Comparison of ENCODE assay signal across 9 cellular contexts in genomic region chr3:143171141-143171651, GRCh38. TPM values are rescaled to one million over a fixed set of nuclear protein-coding genes. Genes with fewer than 3 reads are reported as not detected.
DNase-seq lines count a peak whose midpoint lies in the region; ATAC-seq and TF ChIP-seq lines count a peak whose summit lies in the region.
"Had no signal": no experiment of that assay in that cellular context is flagged by ENCODE, and none has a peak within 500 bp of the region (broad histone marks: within the 10 kb centered on the region; RNA-seq: fewer than 3 reads in every experiment).

No MANE protein-coding gene starts in this region.

- DNase-seq in GM12864 (ENCODE audit: low read depth) (peak; percentile 72), MV-4-11 (lab: John Stamatoyannopoulos, UW) (peak; percentile 55), fibroblast of mammary gland (ENCODE audit: low read depth) (peak; percentile 68), foreskin keratinocyte (no peak), ascending aorta (ENCODE audit: low spot score in 2 of 2) (no peak), lower leg skin (ENCODE audit: low spot score in 2 of 2) (no peak)

- H3K4me3 ChIP-seq in GM12864 (ENCODE audit: low read depth, low read length) (no peak overlapping the region), fibroblast of mammary gland (ENCODE audit: control insufficient read depth, low read depth, low read length) (no peak overlapping the region), ascending aorta (no peak overlapping the region), lower leg skin (ENCODE audit: low read depth, poor library complexity, severe bottlenecking) (no peak overlapping the region)

- intact Hi-C loops in ascending aorta (cut with DNase I), result no loop called here
- intact Hi-C loops in lower leg skin (cut with DNase I; ENCODE audit: low total_unique reads), result no loop called here

- TF ChIP-seq POLR2A in lower leg skin (IDR thresholded peaks at IDR 0.05), result no peak

- H3K4me1 ChIP-seq in foreskin keratinocyte (peaks cover 4% of the 10 kb centered on the region), ascending aorta (no peaks in the 10 kb centered on the region)

- H3K36me3 ChIP-seq in ascending aorta, result no peaks in the 10 kb centered on the region

- H3K27ac ChIP-seq in foreskin keratinocyte (no peak overlapping the region), ascending aorta (no peak overlapping the region)
- H3K27ac ChIP-seq: KMS-11 had no signal

- H3K27me3 ChIP-seq in foreskin keratinocyte (no peaks in the 10 kb centered on the region), ascending aorta (no peaks in the 10 kb centered on the region)

- ATAC-seq in GM21717 (IDR thresholded peaks at IDR 0.05; ENCODE audit: unreplicated experiment), result peak; percentile 65
- ATAC-seq in HG03439 (IDR thresholded peaks at IDR 0.05; ENCODE audit: unreplicated experiment), result no peak
- ATAC-seq in foreskin keratinocyte, result no peak

- 48 to 55% methylated on average over 3 of the region's 3 CpGs for WGBS in lower leg skin, 2 donors

- no peak for TF ChIP-seq CTCF in GM12864 (IDR thresholded peaks at IDR 0.05; ENCODE audit: low read depth, low read length, missing control alignments)
- TF ChIP-seq CTCF in fibroblast of mammary gland (conservative IDR thresholded peaks at IDR 0.05; ENCODE audit: control insufficient read depth, insufficient read depth, low read depth, low read length), result no peak
- TF ChIP-seq CTCF in foreskin keratinocyte (conservative IDR thresholded peaks at IDR 0.05), result no peak
- no peak for TF ChIP-seq CTCF in ascending aorta (IDR thresholded peaks at IDR 0.05)
- no peak for TF ChIP-seq CTCF in lower leg skin (IDR thresholded peaks at IDR 0.05)

- H3K9me3 ChIP-seq in ascending aorta, result no peaks in the 10 kb centered on the region

RNA-seq across cellular contexts. Expression of gene CHST2, which starts 51.6 kb away (rescaled TPM):
- total RNA-seq in foreskin keratinocyte, result 5.0 and 5.4 TPM in 2 replicates
- polyA plus RNA-seq in foreskin keratinocyte, result 3.8 and 4.3 TPM in 2 replicates
- total RNA-seq in ascending aorta, result 16.6 TPM
- total RNA-seq in lower leg skin, result 10 to 100 TPM in 1 of 4 donors, 1 to 10 TPM in 3; 2.2 to 14.7 (median 4.4) TPM

Comparison
In these comparisons a context has a peak if more than half of its experiments do, and no peak if none do; other contexts are left out.
1. DNase-seq: peak in GM12864 (single experiment), MV-4-11 (single experiment) and fibroblast of mammary gland (single experiment); none in foreskin keratinocyte (0 of 2), ascending aorta (0 of 2) and lower leg skin (0 of 2).